13 cellular contexts compared by ENCODE assay signal in the genomic region with DNA sequence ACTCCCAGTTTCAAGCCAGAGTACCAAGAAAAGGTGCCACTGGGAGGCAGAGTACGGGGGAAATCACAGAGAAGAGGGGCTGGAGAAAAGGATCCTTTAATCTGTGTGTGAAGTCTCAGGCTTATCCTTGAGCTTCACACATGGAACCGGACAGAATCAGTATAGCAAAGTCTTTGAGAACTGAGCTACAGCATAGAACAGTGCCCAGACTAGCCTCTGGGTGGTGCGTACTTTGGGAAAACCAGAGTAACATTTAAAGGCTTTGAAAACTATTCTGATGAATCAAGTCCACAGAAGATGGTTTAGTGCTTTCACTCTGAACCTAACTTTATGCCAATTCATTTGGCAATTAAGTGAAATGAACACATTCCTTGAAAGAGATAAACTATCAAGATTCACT.
A peak's percentile ranks its signal among the peaks of the same experiment; 100 is the strongest.
DNase-seq lines count a peak whose midpoint lies in the region; ATAC-seq and TF ChIP-seq lines count a peak whose summit lies in the region.
"Had no signal": no experiment of that assay in that cellular context is flagged by ENCODE, and none has a peak within 500 bp of the region (broad histone marks: within the 10 kb centered on the region; RNA-seq: fewer than 3 reads in every experiment).

No MANE protein-coding gene starts in this region.

- peaks cover 24% of the 10 kb centered on the region for H3K9me3 Mint-ChIP-seq in activated T-helper 2 cell treated with anti-CD3 and anti-CD28 coated beads, Interferon-gamma antibody, Interleukin-2, Interleukin-4, amounts not matched to agents 10 μg/mL and 5 μg/mL and 100 μg/mL, durations not matched to agents 14 hours and 24 hours and 36 hours

- H3K36me3 Mint-ChIP-seq in activated T-helper 2 cell treated with anti-CD3 and anti-CD28 coated beads, Interferon-gamma antibody, Interleukin-2, Interleukin-4, amounts not matched to agents 10 μg/mL and 5 μg/mL and 100 μg/mL, durations not matched to agents 14 hours and 24 hours and 36 hours (ENCODE audit: low read depth), result peaks cover 37% of the 10 kb centered on the region

- ATAC-seq in GM21381 (IDR thresholded peaks at IDR 0.05; ENCODE audit: unreplicated experiment), result no peak
- ATAC-seq: stimulated activated naive B cell treated with anti-CD40 and anti-IgM and Interleukin-4, amounts not matched to agents 10 μg/mL and 1 μg/mL and 100 μg/mL, for 72 hours had no signal

- no peaks in the 10 kb centered on the region for H3K9me3 ChIP-seq in colonic mucosa

- no peaks in the 10 kb centered on the region for H3K4me1 ChIP-seq in colonic mucosa
- H3K4me1 ChIP-seq: esophagus squamous epithelium, parathyroid adenoma had no signal

- no peak overlapping the region for H3K27ac Mint-ChIP-seq in activated T-helper 2 cell treated with anti-CD3 and anti-CD28 coated beads, Interferon-gamma antibody, Interleukin-2, Interleukin-4, amounts not matched to agents 10 μg/mL and 5 μg/mL and 100 μg/mL, durations not matched to agents 14 hours and 24 hours and 36 hours
- H3K27ac Mint-ChIP-seq: stimulated activated naive B cell treated with anti-CD40 and anti-IgM and Interleukin-4, amounts not matched to agents 10 μg/mL and 1 μg/mL and 100 μg/mL, for 72 hours had no signal

- no peak overlapping the region for H3K9ac ChIP-seq in colonic mucosa (ENCODE audit: low read depth in 2 of 2, low read length in 2 of 2)
- H3K9ac ChIP-seq: parathyroid adenoma had no signal

- TF ChIP-seq CTCF in colonic mucosa (IDR thresholded peaks at IDR 0.05), result peak; percentile 13

- intact Hi-C loops in colonic mucosa (cut with DNase I), result no loop called here
- intact Hi-C loops in activated T-helper 2 cell treated with anti-CD3 and anti-CD28 coated beads, Interferon-gamma antibody, Interleukin-2, Interleukin-4, amounts not matched to agents 10 μg/mL and 5 μg/mL and 100 μg/mL, durations not matched to agents 14 hours and 24 hours and 36 hours (cut with micrococcal nuclease), result no loop called here

- H3K4me3 Mint-ChIP-seq in activated T-helper 2 cell treated with anti-CD3 and anti-CD28 coated beads, Interferon-gamma antibody, Interleukin-2, Interleukin-4, amounts not matched to agents 10 μg/mL and 5 μg/mL and 100 μg/mL, durations not matched to agents 14 hours and 24 hours and 36 hours (ENCODE audit: low read depth), result no peak overlapping the region
- H3K4me3 Mint-ChIP-seq: stimulated activated naive B cell treated with anti-CD40 and anti-IgM and Interleukin-4, amounts not matched to agents 10 μg/mL and 1 μg/mL and 100 μg/mL, for 72 hours had no signal

- H3K27ac ChIP-seq in colonic mucosa, result no peak overlapping the region
- H3K27ac ChIP-seq: esophagus squamous epithelium, parathyroid adenoma had no signal

- no peaks in the 10 kb centered on the region for H3K27me3 ChIP-seq in colonic mucosa
- H3K27me3 ChIP-seq: esophagus squamous epithelium had no signal

- peaks cover 39% of the 10 kb centered on the region for H3K4me1 Mint-ChIP-seq in activated T-helper 2 cell treated with anti-CD3 and anti-CD28 coated beads, Interferon-gamma antibody, Interleukin-2, Interleukin-4, amounts not matched to agents 10 μg/mL and 5 μg/mL and 100 μg/mL, durations not matched to agents 14 hours and 24 hours and 36 hours (ENCODE audit: low read depth)

- H3K36me3 ChIP-seq in colonic mucosa, result no peaks in the 10 kb centered on the region
- H3K36me3 ChIP-seq: esophagus squamous epithelium had no signal

- DNase-seq in EH (ENCODE audit: low read depth) (peak; percentile 44), NCI-H226 (peak; percentile 15), colonic mucosa (no peak), myocyte (ENCODE audit: low read depth) (peak; percentile 45), iPS-NIHi11 (ENCODE audit: low spot score) (no peak), NCI-H1092 treated with DMSO at 0.1 percent for 48 hours (lab: John Stamatoyannopoulos, UW) (no peak)
- DNase-seq in activated T-helper 2 cell treated with anti-CD3 and anti-CD28 coated beads, Interferon-gamma antibody, Interleukin-2, Interleukin-4, amounts not matched to agents 10 μg/mL and 5 μg/mL and 100 μg/mL, durations not matched to agents 14 hours and 24 hours and 36 hours (ENCODE audit: low spot score), result no peak
- DNase-seq: anterior cingulate cortex; esophagus squamous epithelium; NCI-H2029 treated with DMSO at 0.1 percent for 48 hours; stimulated activated naive B cell treated with anti-CD40 and anti-IgM and Interleukin-4, amounts not matched to agents 10 μg/mL and 1 μg/mL and 100 μg/mL, for 72 hours had no signal

- no peaks in the 10 kb centered on the region for H3K27me3 Mint-ChIP-seq in activated T-helper 2 cell treated with anti-CD3 and anti-CD28 coated beads, Interferon-gamma antibody, Interleukin-2, Interleukin-4, amounts not matched to agents 10 μg/mL and 5 μg/mL and 100 μg/mL, durations not matched to agents 14 hours and 24 hours and 36 hours (ENCODE audit: low read depth)
- H3K27me3 Mint-ChIP-seq: stimulated activated naive B cell treated with anti-CD40 and anti-IgM and Interleukin-4, amounts not matched to agents 10 μg/mL and 1 μg/mL and 100 μg/mL, for 72 hours had no signal

- H3K4me3 ChIP-seq in colonic mucosa, result no peak overlapping the region
- H3K4me3 ChIP-seq: esophagus squamous epithelium had no signal

Comparison
In these comparisons a context has a peak if more than half of its experiments do, and no peak if none do; other contexts are left out.
1. DNase-seq: peak in EH (single experiment), NCI-H226 (single experiment) and myocyte (single experiment); none in colonic mucosa (single experiment), activated T-helper 2 cell treated with anti-CD3 and anti-CD28 coated beads, Interferon-gamma antibody, Interleukin-2, Interleukin-4, amounts not matched to agents 10 μg/mL and 5 μg/mL and 100 μg/mL, durations not matched to agents 14 hours and 24 hours and 36 hours (single experiment), iPS-NIHi11 (single experiment) and NCI-H1092 treated with DMSO at 0.1 percent for 48 hours (single experiment).